In the genomic region with DNA sequence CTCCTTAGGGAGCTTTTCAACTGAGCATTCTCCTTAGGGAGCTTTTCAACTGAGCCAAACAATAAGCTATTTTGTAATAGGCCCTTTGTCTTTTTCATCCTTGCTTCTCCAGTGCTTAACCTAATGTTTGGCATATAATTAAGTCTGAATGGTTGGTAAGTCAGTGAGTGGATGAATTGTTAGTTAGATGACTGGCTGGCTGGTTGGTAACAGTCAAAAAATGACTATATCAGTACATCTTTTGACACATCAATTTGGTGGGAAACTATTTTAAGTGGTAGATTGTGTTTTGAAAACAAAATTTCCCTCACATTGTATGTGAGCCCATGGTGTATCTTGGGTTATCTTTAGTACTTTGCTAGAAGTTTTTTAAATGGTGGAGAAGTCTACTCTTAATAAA, we compare ENCODE assay signal across 17 cellular contexts. TPM values are rescaled to one million over a fixed set of nuclear protein-coding genes. Genes with fewer than 3 reads are reported as not detected.
DNase-seq lines count a peak whose midpoint lies in the region; ATAC-seq and TF ChIP-seq lines count a peak whose summit lies in the region.
"Had no signal": no experiment of that assay in that cellular context is flagged by ENCODE, and none has a peak within 500 bp of the region (broad histone marks: within the 10 kb centered on the region; RNA-seq: fewer than 3 reads in every experiment).

No MANE protein-coding gene starts in this region.

- H3K9me3 Mint-ChIP-seq in stimulated activated naive B cell treated with anti-CD40 and anti-IgM and Interleukin-4, amounts not matched to agents 10 μg/mL and 1 μg/mL and 100 μg/mL, for 72 hours, result no peaks in the 10 kb centered on the region
- no peaks in the 10 kb centered on the region for H3K9me3 Mint-ChIP-seq in activated CD8-positive, alpha-beta T cell treated with anti-CD3 and anti-CD28 coated beads for 36 hours
- H3K9me3 Mint-ChIP-seq: CD4-positive, CD25-positive, alpha-beta regulatory T cell; HFFc6 had no signal

- DNase-seq in activated CD4-positive, CD25-positive, alpha-beta regulatory T cell treated with anti-CD3 and anti-CD28 coated beads, Interleukin-2, amount 50 U/mL, for 72 hours, result no peak
- peak; percentile 22 for DNase-seq in NCI-H1417 treated with DMSO at 0.1 percent for 48 hours (lab: John Stamatoyannopoulos, UW)
- DNase-seq in NCI-H774 (lab: John Stamatoyannopoulos, UW), result peak; percentile 3
- peak; percentile 50 for DNase-seq in pons (ENCODE audit: low spot score)
- no peak for DNase-seq in stimulated activated naive B cell treated with anti-CD40 and anti-IgM and Interleukin-4, amounts not matched to agents 10 μg/mL and 1 μg/mL and 100 μg/mL, for 72 hours
- DNase-seq in activated CD8-positive, alpha-beta T cell treated with anti-CD3 and anti-CD28 coated beads for 36 hours, result no peak
- DNase-seq: BE2C; Caco-2; CD4-positive, CD25-positive, alpha-beta regulatory T cell; GDM1; H7; HFFc6; NCI-H446 treated with DMSO at 0.1 percent for 48 hours; PC-9; SIG-M5 had no signal

- H3K4me1 Mint-ChIP-seq in stimulated activated naive B cell treated with anti-CD40 and anti-IgM and Interleukin-4, amounts not matched to agents 10 μg/mL and 1 μg/mL and 100 μg/mL, for 72 hours, result peaks cover 0 to 2% of the 10 kb centered on the region in 2 donors
- H3K4me1 Mint-ChIP-seq in activated CD8-positive, alpha-beta T cell treated with anti-CD3 and anti-CD28 coated beads for 36 hours (ENCODE audit: low read depth), result peaks cover 1% of the 10 kb centered on the region

- peaks cover 14 to 31% of the 10 kb centered on the region in 2 donors for H3K36me3 Mint-ChIP-seq in stimulated activated naive B cell treated with anti-CD40 and anti-IgM and Interleukin-4, amounts not matched to agents 10 μg/mL and 1 μg/mL and 100 μg/mL, for 72 hours
- peaks cover 25% of the 10 kb centered on the region for H3K36me3 Mint-ChIP-seq in activated CD8-positive, alpha-beta T cell treated with anti-CD3 and anti-CD28 coated beads for 36 hours (ENCODE audit: low read depth)

- CTCF ChIA-PET in activated CD8-positive, alpha-beta T cell treated with anti-CD3 and anti-CD28 coated beads for 36 hours (lab: Charles Lee), result interaction anchor here (1.2 to 1.3 kb wide), 2 partner anchors 9 to 19 kb away, joined by 3 to 4 read pairs; no protein-coding TSS in a partner anchor

- no peak overlapping the region for H3K27ac Mint-ChIP-seq in stimulated activated naive B cell treated with anti-CD40 and anti-IgM and Interleukin-4, amounts not matched to agents 10 μg/mL and 1 μg/mL and 100 μg/mL, for 72 hours
- no peak overlapping the region for H3K27ac Mint-ChIP-seq in activated CD8-positive, alpha-beta T cell treated with anti-CD3 and anti-CD28 coated beads for 36 hours
- H3K27ac Mint-ChIP-seq: HFFc6 had no signal

- no peaks in the 10 kb centered on the region for H3K27me3 Mint-ChIP-seq in stimulated activated naive B cell treated with anti-CD40 and anti-IgM and Interleukin-4, amounts not matched to agents 10 μg/mL and 1 μg/mL and 100 μg/mL, for 72 hours
- H3K27me3 Mint-ChIP-seq in activated CD8-positive, alpha-beta T cell treated with anti-CD3 and anti-CD28 coated beads for 36 hours, result no peaks in the 10 kb centered on the region
- H3K27me3 Mint-ChIP-seq: CD4-positive, CD25-positive, alpha-beta regulatory T cell had no signal

- peak; percentile 24 to 28 for ATAC-seq in activated CD4-positive, CD25-positive, alpha-beta regulatory T cell treated with anti-CD3 and anti-CD28 coated beads, Interleukin-2, amount 50 U/mL, for 24 hours
- ATAC-seq in stimulated activated naive B cell treated with anti-CD40 and anti-IgM and Interleukin-4, amounts not matched to agents 10 μg/mL and 1 μg/mL and 100 μg/mL, for 72 hours (replicated peaks), result no peak
- no peak for ATAC-seq in activated CD8-positive, alpha-beta T cell treated with anti-CD3 and anti-CD28 coated beads for 36 hours
- ATAC-seq: K562 had no signal

- no peak for TF ChIP-seq CTCF in activated CD8-positive, alpha-beta T cell treated with anti-CD3 and anti-CD28 coated beads for 36 hours (IDR thresholded peaks at IDR 0.05)

- POLR2A ChIA-PET in activated CD8-positive, alpha-beta T cell treated with anti-CD3 and anti-CD28 coated beads for 36 hours (lab: Charles Lee), result no interaction called here

- H3K4me3 Mint-ChIP-seq in stimulated activated naive B cell treated with anti-CD40 and anti-IgM and Interleukin-4, amounts not matched to agents 10 μg/mL and 1 μg/mL and 100 μg/mL, for 72 hours, result no peak overlapping the region
- H3K4me3 Mint-ChIP-seq in activated CD8-positive, alpha-beta T cell treated with anti-CD3 and anti-CD28 coated beads for 36 hours, result no peak overlapping the region
- H3K4me3 Mint-ChIP-seq: CD4-positive, CD25-positive, alpha-beta regulatory T cell; HFFc6 had no signal

- intact Hi-C loops in activated CD8-positive, alpha-beta T cell treated with anti-CD3 and anti-CD28 coated beads for 36 hours (cut with micrococcal nuclease), result no loop called here

RNA-seq across cellular contexts. Expression of a gene that starts 16.4 kb away (rescaled TPM):
- 10 to 100 TPM; 21.7 to 24.1 TPM for total RNA-seq in activated CD8-positive, alpha-beta T cell treated with anti-CD3 and anti-CD28 coated beads for 36 hours

RNA-seq across cellular contexts. Expression of a gene that starts 21.6 kb away (rescaled TPM):
- total RNA-seq in activated CD8-positive, alpha-beta T cell treated with anti-CD3 and anti-CD28 coated beads for 36 hours, result not detected
- total RNA-seq: H7 had no signal

Comparison
In these comparisons a context has a peak if more than half of its experiments do, and no peak if none do; other contexts are left out.
1. ATAC-seq: peak in activated CD4-positive, CD25-positive, alpha-beta regulatory T cell treated with anti-CD3 and anti-CD28 coated beads, Interleukin-2, amount 50 U/mL, for 24 hours (2 of 2); none in stimulated activated naive B cell treated with anti-CD40 and anti-IgM and Interleukin-4, amounts not matched to agents 10 μg/mL and 1 μg/mL and 100 μg/mL, for 72 hours (0 of 2) and activated CD8-positive, alpha-beta T cell treated with anti-CD3 and anti-CD28 coated beads for 36 hours (single experiment).
2. DNase-seq: peak in NCI-H1417 treated with DMSO at 0.1 percent for 48 hours (single experiment), NCI-H774 (single experiment) and pons (single experiment); none in activated CD4-positive, CD25-positive, alpha-beta regulatory T cell treated with anti-CD3 and anti-CD28 coated beads, Interleukin-2, amount 50 U/mL, for 72 hours (single experiment), stimulated activated naive B cell treated with anti-CD40 and anti-IgM and Interleukin-4, amounts not matched to agents 10 μg/mL and 1 μg/mL and 100 μg/mL, for 72 hours (single experiment) and activated CD8-positive, alpha-beta T cell treated with anti-CD3 and anti-CD28 coated beads for 36 hours (single experiment).